28 cellular contexts compared by ENCODE assay signal in the genomic region with DNA sequence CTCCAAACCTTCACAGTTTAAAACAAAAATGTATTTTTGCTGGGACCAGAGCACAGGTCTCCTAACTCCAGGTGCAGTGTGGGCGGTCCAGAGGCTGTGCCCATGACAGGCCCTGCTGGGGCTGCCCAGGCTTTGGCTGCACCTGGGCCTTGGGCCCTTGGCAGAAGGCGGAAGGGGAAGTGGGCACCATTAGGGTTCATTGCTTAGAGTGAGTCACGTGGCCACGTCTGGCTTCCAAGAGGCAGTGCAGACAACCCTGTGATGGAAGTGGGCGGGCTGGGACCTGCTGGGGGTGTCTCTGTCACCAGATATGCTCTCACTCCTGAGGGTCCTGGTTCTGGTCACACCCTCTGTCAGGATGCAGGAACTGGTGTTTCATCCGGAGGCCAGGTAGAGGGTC.
DNase-seq lines count a peak whose midpoint lies in the region; ATAC-seq, FAIRE-seq and TF ChIP-seq lines count a peak whose summit lies in the region.
"Had no signal": no experiment of that assay in that cellular context is flagged by ENCODE, and none has a peak within 500 bp of the region (broad histone marks: within the 10 kb centered on the region; RNA-seq: fewer than 3 reads in every experiment).

No MANE protein-coding gene starts in this region.

- TF ChIP-seq POLR2A in GM12891 (IDR thresholded peaks at IDR 0.05; ENCODE audit: low read depth, low read length): no peak

- BruUV-seq in OCI-LY7 (replicated peaks; lab: Mats Ljungman, UMichigan): no TSS peak

- peak overlapping the region in 6 of 8 donors; percentile 3 to 79 (median 44) for H3K4me3 Mint-ChIP-seq in naive B cell
- H3K4me3 Mint-ChIP-seq: activated CD8-positive, alpha-beta T cell treated with anti-CD3 and anti-CD28 coated beads for 36 hours; activated T-cell treated with anti-CD3 and anti-CD28 coated beads, Interleukin-2, amount 50 U/mL, for 24 hours; CD8-positive, alpha-beta T cell; neural crest cell; WTC11 had no signal

- H3K9me3 ChIP-seq in OCI-LY7 (ENCODE audit: low read length): no peaks in the 10 kb centered on the region
- H3K9me3 ChIP-seq: thoracic aorta had no signal

- H3K4me3 ChIP-seq in OCI-LY7 (ENCODE audit: low read depth, low read length, poor library complexity, severe bottlenecking): no peak overlapping the region
- H3K4me3 ChIP-seq: smooth muscle cell, thoracic aorta had no signal

- no peaks in the 10 kb centered on the region for H3K9me2 ChIP-seq in OCI-LY7 (ENCODE audit: insufficient read depth, low read length)

- H3K27ac ChIP-seq in OCI-LY7 (ENCODE audit: low read depth, low read length, poor library complexity, severe bottlenecking): no peak overlapping the region
- H3K27ac ChIP-seq: thoracic aorta had no signal

- H3K27me3 Mint-ChIP-seq in naive B cell: no peaks in the 10 kb centered on the region

- intact Hi-C loops in OCI-LY7 (cut with micrococcal nuclease; ENCODE audit: unreplicated experiment): loop anchor here (2.0 kb wide), 1 partner anchor 98 kb away; no protein-coding TSS in a partner anchor

- peak overlapping the region; percentile 30; the same call in 1 of the 2 replicates for H3K4me2 ChIP-seq in OCI-LY7 (ENCODE audit: low read length)
- H3K4me2 ChIP-seq: smooth muscle cell had no signal

- no peaks in the 10 kb centered on the region for H3K36me3 Mint-ChIP-seq in naive B cell
- H3K36me3 Mint-ChIP-seq: CD8-positive, alpha-beta T cell; WTC11 had no signal

- TF ChIP-seq CTCF in OCI-LY7 (conservative IDR thresholded peaks at IDR 0.05; ENCODE audit: low read length) (no peak), omental fat pad (IDR thresholded peaks at IDR 0.05) (no peak)

- peak overlapping the region; percentile 56; the same call in 1 of the 2 replicates for H2AFZ ChIP-seq in OCI-LY7 (ENCODE audit: low read length)

- peaks cover 0 to 5% (median 0%) of the 10 kb centered on the region in 7 donors for H3K9me3 Mint-ChIP-seq in naive B cell
- H3K9me3 Mint-ChIP-seq: activated CD8-positive, alpha-beta T cell treated with anti-CD3 and anti-CD28 coated beads for 36 hours; activated T-cell treated with anti-CD3 and anti-CD28 coated beads, Interleukin-2, amount 50 U/mL, for 24 hours; CD8-positive, alpha-beta T cell; WTC11 had no signal

- peaks cover 38 to 67% (median 61%) of the 10 kb centered on the region in 3 donors for H3K4me1 Mint-ChIP-seq in naive B cell
- H3K4me1 Mint-ChIP-seq: WTC11 had no signal

- H3K27ac Mint-ChIP-seq in naive B cell: peak overlapping the region in 5 of 6 donors; percentile 1 to 89 (median 76)
- H3K27ac Mint-ChIP-seq: activated CD8-positive, alpha-beta T cell treated with anti-CD3 and anti-CD28 coated beads for 36 hours; activated T-cell treated with anti-CD3 and anti-CD28 coated beads, Interleukin-2, amount 50 U/mL, for 24 hours; CD8-positive, alpha-beta T cell; WTC11 had no signal

- POLR2A ChIA-PET in OCI-LY7 (lab: Charles Lee): interaction anchor here (0.7 kb wide), 1 partner anchor 31 kb away, joined by 4 read pairs; no protein-coding TSS in a partner anchor

- no peaks in the 10 kb centered on the region for H3K36me3 ChIP-seq in OCI-LY7 (ENCODE audit: insufficient read depth, low read length)
- H3K36me3 ChIP-seq: thoracic aorta had no signal

- H3K4me1 ChIP-seq in OCI-LY7 (ENCODE audit: insufficient read depth, low read length, poor library complexity, severe bottlenecking): peaks cover 55% of the 10 kb centered on the region

- CTCF ChIA-PET in OCI-LY7 (lab: Charles Lee; ENCODE audit: unreplicated experiment): no interaction called here

- DNase-seq in GM12891 (ENCODE audit: insufficient read length, low spot score) (no peak), OCI-LY7 (ENCODE audit: low spot score) (peak; percentile 71), naive B cell (peak; percentile 57), NCI-H69 (lab: John Stamatoyannopoulos, UW) (no peak), iPS-NIHi7 (ENCODE audit: extremely low spot score) (no peak), SK-N-DZ (ENCODE audit: low spot score) (no peak), omental fat pad (ENCODE audit: low spot score) (no peak)
- DNase-seq: activated CD8-positive, alpha-beta T cell treated with anti-CD3 and anti-CD28 coated beads for 36 hours; activated naive CD4-positive, alpha-beta T cell treated with Interleukin-2 at 50 U/mL for 16 hours; activated T-cell treated with anti-CD3 and anti-CD28 coated beads, Interleukin-2, amount 50 U/mL, for 24 hours; aorta; central memory CD4-positive, alpha-beta T cell; midbrain; MM.1S; NCI-H187 treated with DMSO at 0.1 percent for 48 hours; NCI-H446 treated with DMSO at 0.1 percent for 48 hours; Right ventricle myocardium superior; stimulated activated CD8-positive, alpha-beta memory T cell treated with anti-CD3 and anti-CD28 coated beads, Interleukin-4, amount 100 ng/mL, for 48 hours had no signal

- H4K20me1 ChIP-seq in OCI-LY7 (ENCODE audit: insufficient read depth, low read length): no peaks in the 10 kb centered on the region

- no peaks in the 10 kb centered on the region for H3K79me2 ChIP-seq in OCI-LY7 (ENCODE audit: insufficient read depth, low read depth, low read length)

- ATAC-seq in HG02678 (IDR thresholded peaks at IDR 0.05; ENCODE audit: unreplicated experiment) (peak; percentile 32), naive B cell (ENCODE audit: low read depth in 2 of 2) (peak; percentile 73 to 76), omental fat pad (ENCODE audit: low FRiP score) (no peak)
- ATAC-seq: activated CD8-positive, alpha-beta T cell treated with anti-CD3 and anti-CD28 coated beads for 36 hours; CD8-positive, alpha-beta T cell; left lobe of liver; WTC11 had no signal

- peak; percentile 74 for FAIRE-seq in GM12891 (lab: Jason Lieb, UNC)
- FAIRE-seq: frontal cortex, H1, HepG2 had no signal

TF ChIP-seq in GM12891, 5 proteins besides CTCF, POLR2A, EP300 and RAD21:
- peak; percentile 54 for TF ChIP-seq SPI1 (IDR thresholded peaks at IDR 0.05; ENCODE audit: low read depth, low read length)
- TF ChIP-seq TAF1 (IDR thresholded peaks at IDR 0.05; ENCODE audit: low read depth, low read length): no peak
TF ChIP-seq in GM12891: peak in this region for 1.

Comparison
In these comparisons a context has a peak if more than half of its experiments do, and no peak if none do; other contexts are left out.
1. DNase-seq: peak in OCI-LY7 (single experiment) and naive B cell (single experiment); none in GM12891 (single experiment), NCI-H69 (single experiment), iPS-NIHi7 (single experiment), SK-N-DZ (single experiment) and omental fat pad (single experiment).